ENCODE assay signal across 15 cellular contexts in genomic region chr12:5088586-5089264, GRCh38. TPM values are rescaled to one million over a fixed set of nuclear protein-coding genes. Genes with fewer than 3 reads are reported as not detected.
A peak's percentile ranks its signal among the peaks of the same experiment; 100 is the strongest.
DNase-seq lines count a peak whose midpoint lies in the region; ATAC-seq and TF ChIP-seq lines count a peak whose summit lies in the region.
"Had no signal": no experiment of that assay in that cellular context is flagged by ENCODE, and none has a peak within 500 bp of the region (broad histone marks: within the 10 kb centered on the region; RNA-seq: fewer than 3 reads in every experiment).

No MANE protein-coding gene starts in this region.

- peak; percentile 19 for TF ChIP-seq CTCF in brain microvascular endothelial cell (IDR thresholded peaks at IDR 0.05; ENCODE audit: low read depth, low read length, missing control alignments)

- in situ Hi-C loops in Caki2 (cut with HindIII; ENCODE audit: low pct_unique_long_range_greater_than_20kb, low sequenced_read_pairs): loop anchor here (10.0 kb wide), 1 partner anchor 64 kb away; no protein-coding TSS in a partner anchor
- in situ Hi-C loops in brain microvascular endothelial cell (cut with HindIII; ENCODE audit: low pct_ligation_motif_present, low sequenced_read_pairs): no loop called here

- no peaks in the 10 kb centered on the region for H3K36me3 ChIP-seq in brain microvascular endothelial cell (replicated peaks)
- H3K36me3 ChIP-seq: prostate gland had no signal

- no peak overlapping the region for H3K4me3 Mint-ChIP-seq in stimulated activated naive B cell treated with anti-CD40 and anti-IgM and Interleukin-4, amounts not matched to agents 10 μg/mL and 1 μg/mL and 100 μg/mL, for 72 hours
- H3K4me3 Mint-ChIP-seq: activated naive CD4-positive, alpha-beta T cell treated with anti-CD3 and anti-CD28 coated beads, Interleukin-2, amount 10 ng/mL, durations not matched to agents 7 days and 5 days; memory B cell; T-helper 2 cell treated with Interferon-gamma antibody and Interleukin-4, amounts not matched to agents 5 μg/mL and 100 μg/mL, for 36 hours had no signal

- peak overlapping the region; percentile 20 for H3K27ac ChIP-seq in brain microvascular endothelial cell
- H3K27ac ChIP-seq: prostate gland had no signal

- H3K27ac Mint-ChIP-seq in stimulated activated naive B cell treated with anti-CD40 and anti-IgM and Interleukin-4, amounts not matched to agents 10 μg/mL and 1 μg/mL and 100 μg/mL, for 72 hours: no peak overlapping the region
- H3K27ac Mint-ChIP-seq: activated naive CD4-positive, alpha-beta T cell treated with anti-CD3 and anti-CD28 coated beads, Interleukin-2, amount 10 ng/mL, durations not matched to agents 7 days and 5 days; memory B cell; T-helper 2 cell treated with Interferon-gamma antibody and Interleukin-4, amounts not matched to agents 5 μg/mL and 100 μg/mL, for 36 hours had no signal

- peaks cover 26 to 42% of the 10 kb centered on the region in 2 donors for H3K27me3 Mint-ChIP-seq in stimulated activated naive B cell treated with anti-CD40 and anti-IgM and Interleukin-4, amounts not matched to agents 10 μg/mL and 1 μg/mL and 100 μg/mL, for 72 hours

- no peaks in the 10 kb centered on the region for H3K27me3 ChIP-seq in brain microvascular endothelial cell (replicated peaks)

- H3K4me3 ChIP-seq in brain microvascular endothelial cell (ENCODE audit: low read depth, low read length): no peak overlapping the region
- H3K4me3 ChIP-seq: prostate gland had no signal

- no peaks in the 10 kb centered on the region for H3K4me1 Mint-ChIP-seq in stimulated activated naive B cell treated with anti-CD40 and anti-IgM and Interleukin-4, amounts not matched to agents 10 μg/mL and 1 μg/mL and 100 μg/mL, for 72 hours
- H3K4me1 Mint-ChIP-seq: activated naive CD4-positive, alpha-beta T cell treated with anti-CD3 and anti-CD28 coated beads, Interleukin-2, amount 10 ng/mL, durations not matched to agents 7 days and 5 days; memory B cell had no signal

- DNase-seq in Caki2 (ENCODE audit: low read depth) (peak; percentile 99), HT-29 (ENCODE audit: low spot score) (peak; percentile 55), brain microvascular endothelial cell (peak; percentile 82), islet precursor cell (peak; percentile 53), NCI-H2196 treated with DMSO at 0.1 percent for 48 hours (lab: John Stamatoyannopoulos, UW; ENCODE audit: unreplicated experiment) (no peak), NCI-H146 treated with DMSO at 0.1 percent for 48 hours (lab: John Stamatoyannopoulos, UW; ENCODE audit: unreplicated experiment) (no peak)
- DNase-seq in stimulated activated naive CD8-positive, alpha-beta T cell treated with anti-CD3 and anti-CD28 coated beads, Interleukin-15, Interleukin-2, amounts not matched to agents 100 U/mL and 50 U/mL, for 24 hours: no peak
- DNase-seq in stimulated activated naive B cell treated with anti-CD40 and anti-IgM and Interleukin-4, amounts not matched to agents 10 μg/mL and 1 μg/mL and 100 μg/mL, for 72 hours: no peak
- DNase-seq: activated naive CD4-positive, alpha-beta T cell treated with anti-CD3 and anti-CD28 coated beads, Interleukin-2, amount 10 ng/mL, durations not matched to agents 7 days and 5 days; H7; OCI-M1 had no signal

- H3K9me3 Mint-ChIP-seq in stimulated activated naive B cell treated with anti-CD40 and anti-IgM and Interleukin-4, amounts not matched to agents 10 μg/mL and 1 μg/mL and 100 μg/mL, for 72 hours: no peaks in the 10 kb centered on the region
- H3K9me3 Mint-ChIP-seq: activated naive CD4-positive, alpha-beta T cell treated with anti-CD3 and anti-CD28 coated beads, Interleukin-2, amount 10 ng/mL, durations not matched to agents 7 days and 5 days; memory B cell; T-helper 2 cell treated with Interferon-gamma antibody and Interleukin-4, amounts not matched to agents 5 μg/mL and 100 μg/mL, for 36 hours had no signal

- no peak for ATAC-seq in stimulated activated naive CD8-positive, alpha-beta T cell treated with anti-CD3 and anti-CD28 coated beads, Interleukin-15, Interleukin-2, amounts not matched to agents 100 U/mL and 50 U/mL, for 24 hours
- ATAC-seq in stimulated activated naive B cell treated with anti-CD40 and anti-IgM and Interleukin-4, amounts not matched to agents 10 μg/mL and 1 μg/mL and 100 μg/mL, for 72 hours (replicated peaks): no peak

- no peaks in the 10 kb centered on the region for H3K36me3 Mint-ChIP-seq in stimulated activated naive B cell treated with anti-CD40 and anti-IgM and Interleukin-4, amounts not matched to agents 10 μg/mL and 1 μg/mL and 100 μg/mL, for 72 hours
- H3K36me3 Mint-ChIP-seq: activated naive CD4-positive, alpha-beta T cell treated with anti-CD3 and anti-CD28 coated beads, Interleukin-2, amount 10 ng/mL, durations not matched to agents 7 days and 5 days; memory B cell had no signal

RNA-seq across cellular contexts. Expression of gene KCNA5, which starts 45.0 kb away (rescaled TPM):
- not detected in 2 replicates for total RNA-seq in Caki2 (2014; rRNA removed; shearing (Covaris generic); ENCODE audit: low replicate concordance)
- total RNA-seq in HT-29 (2014; rRNA removed; shearing (Covaris generic)): not detected in 2 replicates
- total RNA-seq: dermis microvascular lymphatic vessel endothelial cell had no signal

Comparison
In these comparisons a context has a peak if more than half of its experiments do, and no peak if none do; other contexts are left out.
1. DNase-seq: peak in Caki2 (single experiment), HT-29 (single experiment), brain microvascular endothelial cell (single experiment) and islet precursor cell (single experiment); none in NCI-H2196 treated with DMSO at 0.1 percent for 48 hours (single experiment), stimulated activated naive CD8-positive, alpha-beta T cell treated with anti-CD3 and anti-CD28 coated beads, Interleukin-15, Interleukin-2, amounts not matched to agents 100 U/mL and 50 U/mL, for 24 hours (single experiment), stimulated activated naive B cell treated with anti-CD40 and anti-IgM and Interleukin-4, amounts not matched to agents 10 μg/mL and 1 μg/mL and 100 μg/mL, for 72 hours (single experiment) and NCI-H146 treated with DMSO at 0.1 percent for 48 hours (single experiment).